ENCODE assay signal across 1 cellular context in genomic region chr6:78835817-78836216, GRCh38.
TF ChIP-seq lines count a peak whose summit lies in the region.

No MANE protein-coding gene starts in this region.

TF ChIP-seq in Ishikawa, 13 proteins besides CTCF, POLR2A, EP300 and RAD21 (continued from another document):
- TF ChIP-seq REST (IDR thresholded peaks at IDR 0.05; ENCODE audit: low read depth) (no peak), NFIC (IDR thresholded peaks at IDR 0.05) (no peak), FOXM1 (IDR thresholded peaks at IDR 0.05; ENCODE audit: borderline replicate concordance, low read depth) (no peak), CREB1 (IDR thresholded peaks at IDR 0.05; ENCODE audit: low read depth) (no peak), ZBTB7A (IDR thresholded peaks at IDR 0.05; ENCODE audit: low read depth) (no peak), TCF12 (IDR thresholded peaks at IDR 0.05; ENCODE audit: low read depth) (no peak), TEAD4 (IDR thresholded peaks at IDR 0.05) (no peak)
